8 cellular contexts compared by ENCODE assay signal in the genomic region with DNA sequence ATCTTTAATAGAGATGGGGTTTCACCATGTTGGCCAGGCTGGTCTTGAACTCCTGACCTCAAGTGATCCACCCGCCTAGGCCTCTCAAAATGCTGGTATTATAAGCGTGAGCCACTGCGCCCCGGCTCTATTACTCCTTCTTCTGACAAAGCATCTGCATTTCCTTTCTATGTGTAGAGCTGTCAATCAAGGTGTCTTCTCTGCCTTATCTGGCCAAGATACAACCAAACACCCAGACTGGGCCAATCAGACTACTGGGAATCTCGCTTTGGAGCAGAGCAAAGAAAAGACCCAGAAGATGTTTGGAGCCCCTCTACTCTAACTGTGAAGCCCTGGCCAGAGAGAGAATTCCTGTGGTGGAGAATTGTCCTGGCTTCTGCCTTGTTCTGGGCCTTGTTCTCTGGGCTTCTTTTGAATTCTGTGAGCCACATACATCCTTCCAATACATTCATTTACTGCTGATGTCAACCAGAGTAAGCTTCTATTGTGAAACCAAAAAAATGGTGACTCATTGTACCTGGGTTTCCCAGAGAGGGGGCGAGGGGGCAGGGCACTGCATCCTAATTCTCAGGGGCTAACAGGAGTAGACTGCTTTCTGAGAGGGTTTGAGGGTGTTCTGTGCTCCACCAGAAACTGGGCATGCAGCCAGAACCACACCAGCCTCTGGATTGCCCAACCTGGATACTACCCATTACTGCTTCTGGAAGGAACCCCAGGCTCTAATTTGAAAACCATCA. TPM values are rescaled to one million over a fixed set of nuclear protein-coding genes. Genes with fewer than 3 reads are reported as not detected.
DNase-seq lines count a peak whose midpoint lies in the region; FAIRE-seq and TF ChIP-seq lines count a peak whose summit lies in the region.

No MANE protein-coding gene starts in this region.

- dilution Hi-C loops in keratinocyte (cut with MboI; ENCODE audit: extremely low pct_ligation_motif_present, low sequenced_read_pairs), result no loop called here

- H3K9me3 ChIP-seq in keratinocyte (ENCODE audit: control insufficient read depth, low read depth, low read length), result no peaks in the 10 kb centered on the region
- H3K9me3 ChIP-seq in suprapubic skin, result no peaks in the 10 kb centered on the region
- no peaks in the 10 kb centered on the region for H3K9me3 ChIP-seq in uterus

- no peaks in the 10 kb centered on the region for H3K36me3 ChIP-seq in keratinocyte (ENCODE audit: control insufficient read depth in 2 of 2, extremely low read depth in 1 of 2, insufficient read depth in 2 of 2, low read length in 2 of 2)
- no peaks in the 10 kb centered on the region for H3K36me3 ChIP-seq in suprapubic skin
- no peaks in the 10 kb centered on the region for H3K36me3 ChIP-seq in uterus

- H3K4me1 ChIP-seq in keratinocyte (ENCODE audit: control insufficient read depth, extremely low read depth, insufficient read depth, low read length) (peaks cover 21% of the 10 kb centered on the region), suprapubic skin (peaks cover 17% of the 10 kb centered on the region), uterus (no peaks in the 10 kb centered on the region)

- peak overlapping the region; percentile 45 for H3K4me2 ChIP-seq in keratinocyte (ENCODE audit: control insufficient read depth, extremely low read depth, insufficient read depth, low read depth, low read length)

- FAIRE-seq in keratinocyte (lab: Jason Lieb, UNC), result no peak

- H4K20me1 ChIP-seq in keratinocyte (ENCODE audit: control insufficient read depth, extremely low read depth, insufficient read depth, low read length), result peaks cover 3% of the 10 kb centered on the region

- TF ChIP-seq EP300 in suprapubic skin (IDR thresholded peaks at IDR 0.05), result no peak

- H3K27ac ChIP-seq in keratinocyte (ENCODE audit: control insufficient read depth, insufficient read depth, low read length) (peak overlapping the region; percentile 69), suprapubic skin (no peak overlapping the region), uterus (no peak overlapping the region)

- H3K27me3 ChIP-seq in keratinocyte (ENCODE audit: control insufficient read depth, extremely low read depth, insufficient read depth, low read length) (no peaks in the 10 kb centered on the region), suprapubic skin (peaks cover 3% of the 10 kb centered on the region), uterus (no peaks in the 10 kb centered on the region)

- 79% methylated on average over 6 of the region's 6 CpGs for WGBS in suprapubic skin

- H2AFZ ChIP-seq in keratinocyte (ENCODE audit: control insufficient read depth, low read length), result no peak overlapping the region

- TF ChIP-seq POLR2A in suprapubic skin (IDR thresholded peaks at IDR 0.05), result no peak
- no peak for TF ChIP-seq POLR2A in uterus (IDR thresholded peaks at IDR 0.05)

- H3K4me3 ChIP-seq in AG09309 (ENCODE audit: control insufficient read depth, low read depth, low read length), result no peak overlapping the region
- no peak overlapping the region for H3K4me3 ChIP-seq in keratinocyte (ENCODE audit: control insufficient read depth in 2 of 3, extremely low read depth in 1 of 3, insufficient read depth in 2 of 3, low read depth in 1 of 3, low read length in 3 of 3)
- no peak overlapping the region for H3K4me3 ChIP-seq in suprapubic skin
- H3K4me3 ChIP-seq in uterus, result no peak overlapping the region

- peak; percentile 23 for DNase-seq in AG09309 (ENCODE audit: low read depth)
- DNase-seq in HCEC 1CT, result peak; percentile 54
- peak; percentile 72 to 81 for DNase-seq in activated CD4-positive, alpha-beta T cell treated with anti-CD3 and anti-CD28 coated beads, Interleukin-2, amount 50 U/mL, for 48 hours
- peak; percentile 36 for DNase-seq in keratinocyte (ENCODE audit: low read depth, low spot score)
- DNase-seq in suprapubic skin (ENCODE audit: low spot score in 2 of 2), result no peak
- no peak for DNase-seq in uterus
- DNase-seq in SW 1271 (lab: John Stamatoyannopoulos, UW), result no peak
- DNase-seq in NCI-H446 (lab: John Stamatoyannopoulos, UW), result no peak

- peaks cover 2% of the 10 kb centered on the region for H3K9me1 ChIP-seq in keratinocyte (ENCODE audit: control insufficient read depth, extremely low read depth, insufficient read depth, low read length)

- TF ChIP-seq CTCF in AG09309 (IDR thresholded peaks at IDR 0.05; ENCODE audit: control insufficient read depth, insufficient read depth, low read depth, low read length, missing control alignments) (no peak), keratinocyte (optimal IDR thresholded peaks at IDR 0.05 in 1 of 3, IDR thresholded peaks at IDR 0.05 in 1 of 3, conservative IDR thresholded peaks at IDR 0.05 in 1 of 3; ENCODE audit: extremely low read depth in 1 of 3, insufficient read depth in 2 of 3, low read length in 3 of 3) (no peak), suprapubic skin (IDR thresholded peaks at IDR 0.05) (no peak), uterus (IDR thresholded peaks at IDR 0.05) (no peak)

- intact Hi-C loops in uterus (cut with DNase I; ENCODE audit: low total_unique reads), result no loop called here

- no peak overlapping the region for H3K9ac ChIP-seq in keratinocyte (ENCODE audit: control insufficient read depth, extremely low read depth, insufficient read depth, low read length)

- H3K79me2 ChIP-seq in keratinocyte (ENCODE audit: control insufficient read depth, insufficient read depth, low read length), result no peaks in the 10 kb centered on the region

RNA-seq across cellular contexts. Expression of gene FLVCR2, which starts 18.8 kb away (rescaled TPM):
- polyA plus RNA-seq in keratinocyte, result 0.22 to 0.45 TPM (median 0.40 TPM) in 3 replicates
- 2.8 TPM for polyA plus RNA-seq in keratinocyte (2011; ENCODE audit: low read depth)
- 0.17 and 0.30 TPM in 2 replicates for polyA plus RNA-seq in keratinocyte (2011; cell fraction: cytosol; rRNA removed)
- 0.53 and 1.0 TPM in 2 replicates for polyA plus RNA-seq in keratinocyte (2011; cell fraction: nucleus; rRNA removed)
- 0.24 and 7.7 TPM in 2 replicates for polyA plus RNA-seq in keratinocyte (2012; ENCODE audit: low replicate concordance)
- 0.52 to 2.7 TPM (median 2.0 TPM) in 3 replicates for polyA minus RNA-seq in keratinocyte
- polyA minus RNA-seq in keratinocyte (2011; cell fraction: cytosol; rRNA and poly(A)+ RNA removed), result not detected
- polyA minus RNA-seq in keratinocyte (2011; cell fraction: nucleus; rRNA and poly(A)+ RNA removed), result 1.2 and 1.7 TPM in 2 replicates
- total RNA-seq in suprapubic skin, result 10 to 100 TPM in 3 of 4 donors, 1 to 10 TPM in 1; 9.0 to 23.4 (median 17.4) TPM
- total RNA-seq in uterus, result 10 to 100 TPM in 1 of 4 donors, 1 to 10 TPM in 3; 2.3 to 15.0 (median 3.3) TPM

RNA-seq across cellular contexts. Expression of gene BATF, which starts 37.4 kb away (rescaled TPM):
- not detected in 3 replicates for polyA plus RNA-seq in keratinocyte
- not detected for polyA plus RNA-seq in keratinocyte (2011; ENCODE audit: low read depth)
- not detected in 2 replicates for polyA plus RNA-seq in keratinocyte (2011; cell fraction: cytosol; rRNA removed)
- polyA plus RNA-seq in keratinocyte (2011; cell fraction: nucleus; rRNA removed), result not detected in 2 replicates
- polyA plus RNA-seq in keratinocyte (2012; ENCODE audit: low replicate concordance), result not detected in 2 replicates
- polyA minus RNA-seq in keratinocyte, result not detected in 3 replicates
- polyA minus RNA-seq in keratinocyte (2011; cell fraction: cytosol; rRNA and poly(A)+ RNA removed), result not detected
- not detected in 2 replicates for polyA minus RNA-seq in keratinocyte (2011; cell fraction: nucleus; rRNA and poly(A)+ RNA removed)
- 1 to 10 TPM in 3 of 4 donors, not detected in 1; 1.1 to 4.2 (median 1.1) TPM for total RNA-seq in suprapubic skin
- 1 to 10 TPM in 2 of 4 donors, under 1 TPM in 1, not detected in 1; 0.28 to 6.4 (median 1.3) TPM for total RNA-seq in uterus

Comparison
In these comparisons a context has a peak if more than half of its experiments do, and no peak if none do; other contexts are left out.
1. DNase-seq: peak in AG09309 (single experiment), HCEC 1CT (single experiment), activated CD4-positive, alpha-beta T cell treated with anti-CD3 and anti-CD28 coated beads, Interleukin-2, amount 50 U/mL, for 48 hours (2 of 2) and keratinocyte (single experiment); none in suprapubic skin (0 of 2), uterus (0 of 2), SW 1271 (0 of 2) and NCI-H446 (0 of 2).